12 cellular contexts compared by ENCODE assay signal in the genomic region with DNA sequence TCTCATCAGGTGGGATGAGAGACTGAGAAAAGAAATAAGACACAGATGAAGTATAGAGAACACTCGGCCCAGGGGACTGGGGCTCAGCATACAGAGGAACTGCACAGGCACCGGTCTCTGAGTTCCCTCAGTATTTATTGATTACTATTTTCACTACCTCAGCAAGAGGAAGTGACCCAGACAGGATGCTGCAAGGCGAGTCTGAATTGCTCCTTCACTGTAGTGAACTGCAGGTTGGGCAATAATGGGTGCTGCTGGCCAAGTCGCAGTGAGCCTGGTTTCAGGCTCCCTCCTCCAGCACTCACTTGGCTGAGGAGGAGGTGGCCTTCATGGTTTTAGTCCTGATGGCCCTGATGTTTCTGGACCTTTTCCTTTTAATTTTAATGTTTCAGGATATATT. TPM values are rescaled to one million over a fixed set of nuclear protein-coding genes. Genes with fewer than 3 reads are reported as not detected.
A peak's percentile ranks its signal among the peaks of the same experiment; 100 is the strongest.
DNase-seq lines count a peak whose midpoint lies in the region; ATAC-seq and TF ChIP-seq lines count a peak whose summit lies in the region.
"Had no signal": no experiment of that assay in that cellular context is flagged by ENCODE, and none has a peak within 500 bp of the region (broad histone marks: within the 10 kb centered on the region; RNA-seq: fewer than 3 reads in every experiment).

No MANE protein-coding gene starts in this region.

- peaks cover 14% of the 10 kb centered on the region for H3K4me1 Mint-ChIP-seq in progenitor cell of endocrine pancreas (ENCODE audit: low read depth)

- no peak overlapping the region for H3K27ac ChIP-seq in dorsolateral prefrontal cortex
- H3K27ac ChIP-seq: C4-2B, cardiac muscle cell, tibial nerve had no signal

- H3K4me3 ChIP-seq in foreskin fibroblast (ENCODE audit: low read depth in 1 of 2, low read length in 2 of 2) (no peak overlapping the region), dorsolateral prefrontal cortex (no peak overlapping the region)
- H3K4me3 ChIP-seq: cardiac muscle cell, tibial nerve had no signal

- H3K27ac Mint-ChIP-seq in progenitor cell of endocrine pancreas, result no peak overlapping the region

- peaks cover 13% of the 10 kb centered on the region for H3K9me3 Mint-ChIP-seq in progenitor cell of endocrine pancreas (ENCODE audit: low read depth)

- H3K27me3 ChIP-seq in dorsolateral prefrontal cortex, result peaks cover 0 to 5% (median 0%) of the 10 kb centered on the region in 45 donors
- H3K27me3 ChIP-seq: cardiac muscle cell, tibial nerve had no signal

- H3K4me3 Mint-ChIP-seq in progenitor cell of endocrine pancreas (ENCODE audit: low read depth), result no peak overlapping the region

- H3K27me3 Mint-ChIP-seq in progenitor cell of endocrine pancreas, result no peaks in the 10 kb centered on the region

- peak; percentile 79 for ATAC-seq in GM19372 (IDR thresholded peaks at IDR 0.05; ENCODE audit: low read depth, unreplicated experiment)
- peak; percentile 71 for ATAC-seq in HG03442 (IDR thresholded peaks at IDR 0.05; ENCODE audit: unreplicated experiment)

- intact Hi-C loops in dorsolateral prefrontal cortex (cut with DNase I), result no loop called here

- H3K36me3 Mint-ChIP-seq in progenitor cell of endocrine pancreas (ENCODE audit: insufficient read depth), result no peaks in the 10 kb centered on the region

- peak; percentile 58 for DNase-seq in Ammon's horn (ENCODE audit: low spot score)
- peak; percentile 10 to 43 for DNase-seq in foreskin fibroblast
- DNase-seq in dorsolateral prefrontal cortex, result no peak
- DNase-seq in NCI-H187 (lab: John Stamatoyannopoulos, UW), result no peak
- DNase-seq in dermis blood vessel endothelial cell, result no peak
- DNase-seq in progenitor cell of endocrine pancreas (ENCODE audit: low spot score, unreplicated experiment), result no peak
- DNase-seq: NCI-H1105 had no signal

- TF ChIP-seq CTCF in foreskin fibroblast (IDR thresholded peaks at IDR 0.05; ENCODE audit: low read depth, low read length), result no peak
- TF ChIP-seq CTCF in dorsolateral prefrontal cortex (IDR thresholded peaks at IDR 0.05 in 54 of 56, conservative IDR thresholded peaks at IDR 0.05 in 2 of 56; ENCODE audit: low read depth in 1 of 56, partially characterized antibody in 56 of 56), result no peak
- no peak for TF ChIP-seq CTCF in progenitor cell of endocrine pancreas (IDR thresholded peaks at IDR 0.05; ENCODE audit: unreplicated experiment)

RNA-seq across cellular contexts. Expression of gene OR52K2, which starts 10.4 kb away (rescaled TPM):
- under 1 TPM in 16 of 120 experiments, not detected in 104; 0.40 to 0.99 (median 0.57) TPM for total RNA-seq in dorsolateral prefrontal cortex
- not detected in 2 replicates for total RNA-seq in dermis blood vessel endothelial cell
- not detected in 2 replicates for total RNA-seq in progenitor cell of endocrine pancreas
- total RNA-seq: cardiac muscle cell, tibial nerve had no signal

RNA-seq across cellular contexts. Expression of gene OR52K1, which starts 23.0 kb away (rescaled TPM):
- total RNA-seq in dorsolateral prefrontal cortex, result under 1 TPM in 55 of 120 experiments, not detected in 65; 0.07 to 0.96 (median 0.17) TPM
- not detected in 2 replicates for total RNA-seq in dermis blood vessel endothelial cell
- not detected in 2 replicates for total RNA-seq in progenitor cell of endocrine pancreas
- total RNA-seq: cardiac muscle cell, tibial nerve had no signal

Comparison
In these comparisons a context has a peak if more than half of its experiments do, and no peak if none do; other contexts are left out.
1. DNase-seq: peak in Ammon's horn (single experiment) and foreskin fibroblast (2 of 2); none in dorsolateral prefrontal cortex (0 of 10), NCI-H187 (0 of 2), dermis blood vessel endothelial cell (single experiment) and progenitor cell of endocrine pancreas (single experiment).